ENCODE assay signal across 1 cellular context in the genomic region with DNA sequence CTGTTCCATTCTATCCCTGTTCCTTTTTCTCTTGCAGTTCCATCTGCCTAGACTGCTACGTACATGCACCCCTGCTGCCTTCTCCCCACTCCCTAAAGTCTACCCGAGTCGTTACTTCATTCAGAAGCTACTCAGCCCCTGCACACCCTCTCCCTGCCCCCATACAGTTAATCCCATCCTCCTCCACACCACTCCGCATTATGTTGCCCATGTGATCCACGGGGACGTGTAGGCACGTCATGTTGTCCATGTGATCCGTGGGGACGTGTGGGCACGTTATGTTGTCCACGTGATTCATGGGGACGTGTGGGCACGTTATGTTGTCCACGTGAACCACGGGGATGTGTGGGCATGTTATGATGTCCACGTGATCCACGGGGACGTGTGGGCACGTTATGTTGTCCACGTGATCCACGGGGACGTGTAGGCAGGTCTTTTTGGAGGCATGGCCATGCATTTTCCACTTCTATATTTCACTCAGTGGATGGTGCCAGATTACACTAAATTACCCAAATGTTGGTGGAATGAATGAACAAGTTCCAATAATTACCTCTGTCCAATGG.
A peak's percentile ranks its signal among the peaks of the same experiment; 100 is the strongest.
TF ChIP-seq lines count a peak whose summit lies in the region.

No MANE protein-coding gene starts in this region.

TF ChIP-seq in HepG2, 621 proteins besides CTCF, POLR2A, EP300 and RAD21 (continued from another document):
- TF ChIP-seq, protein P1, sequence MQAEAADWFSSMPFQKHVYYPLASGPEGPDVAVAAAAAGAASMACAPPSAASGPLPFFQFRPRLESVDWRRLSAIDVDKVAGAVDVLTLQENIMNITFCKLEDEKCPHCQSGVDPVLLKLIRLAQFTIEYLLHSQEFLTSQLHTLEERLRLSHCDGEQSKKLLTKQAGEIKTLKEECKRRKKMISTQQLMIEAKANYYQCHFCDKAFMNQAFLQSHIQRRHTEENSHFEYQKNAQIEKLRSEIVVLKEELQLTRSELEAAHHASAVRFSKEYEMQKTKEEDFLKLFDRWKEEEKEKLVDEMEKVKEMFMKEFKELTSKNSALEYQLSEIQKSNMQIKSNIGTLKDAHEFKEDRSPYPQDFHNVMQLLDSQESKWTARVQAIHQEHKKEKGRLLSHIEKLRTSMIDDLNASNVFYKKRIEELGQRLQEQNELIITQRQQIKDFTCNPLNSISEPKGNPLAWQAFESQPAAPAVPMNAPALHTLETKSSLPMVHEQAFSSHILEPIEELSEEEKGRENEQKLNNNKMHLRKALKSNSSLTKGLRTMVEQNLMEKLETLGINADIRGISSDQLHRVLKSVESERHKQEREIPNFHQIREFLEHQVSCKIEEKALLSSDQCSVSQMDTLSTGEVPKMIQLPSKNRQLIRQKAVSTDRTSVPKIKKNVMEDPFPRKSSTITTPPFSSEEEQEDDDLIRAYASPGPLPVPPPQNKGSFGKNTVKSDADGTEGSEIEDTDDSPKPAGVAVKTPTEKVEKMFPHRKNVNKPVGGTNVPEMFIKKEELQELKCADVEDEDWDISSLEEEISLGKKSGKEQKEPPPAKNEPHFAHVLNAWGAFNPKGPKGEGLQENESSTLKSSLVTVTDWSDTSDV (CRISPR knock-in tag; IDR thresholded peaks at IDR 0.05) = no peak
- TF ChIP-seq, protein P2, sequence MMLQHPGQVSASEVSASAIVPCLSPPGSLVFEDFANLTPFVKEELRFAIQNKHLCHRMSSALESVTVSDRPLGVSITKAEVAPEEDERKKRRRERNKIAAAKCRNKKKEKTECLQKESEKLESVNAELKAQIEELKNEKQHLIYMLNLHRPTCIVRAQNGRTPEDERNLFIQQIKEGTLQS (CRISPR knock-in tag; IDR thresholded peaks at IDR 0.05) = no peak
- TF ChIP-seq MAFK (conservative IDR thresholded peaks at IDR 0.05 in 1 of 2, IDR thresholded peaks at IDR 0.05 in 1 of 2; ENCODE audit: low read length in 2 of 2) (no peak), TMF1 (CRISPR knock-in tag; IDR thresholded peaks at IDR 0.05; ENCODE audit: low read depth) (no peak), ZNF256 (CRISPR knock-in tag; conservative IDR thresholded peaks at IDR 0.05) (no peak), ZBTB1 (CRISPR knock-in tag; IDR thresholded peaks at IDR 0.05; ENCODE audit: borderline replicate concordance) (no peak), RXRB (CRISPR knock-in tag; IDR thresholded peaks at IDR 0.05; ENCODE audit: borderline replicate concordance) (no peak), ZNF33A (CRISPR knock-in tag; IDR thresholded peaks at IDR 0.05; ENCODE audit: borderline replicate concordance) (no peak), PCBP1 (IDR thresholded peaks at IDR 0.05; ENCODE audit: borderline replicate concordance, low read depth, low read length) (no peak)
- TF ChIP-seq, protein P3, sequence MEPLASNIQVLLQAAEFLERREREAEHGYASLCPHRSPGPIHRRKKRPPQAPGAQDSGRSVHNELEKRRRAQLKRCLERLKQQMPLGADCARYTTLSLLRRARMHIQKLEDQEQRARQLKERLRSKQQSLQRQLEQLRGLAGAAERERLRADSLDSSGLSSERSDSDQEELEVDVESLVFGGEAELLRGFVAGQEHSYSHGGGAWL (CRISPR knock-in tag; IDR thresholded peaks at IDR 0.05) = no peak
- TF ChIP-seq, protein P4, sequence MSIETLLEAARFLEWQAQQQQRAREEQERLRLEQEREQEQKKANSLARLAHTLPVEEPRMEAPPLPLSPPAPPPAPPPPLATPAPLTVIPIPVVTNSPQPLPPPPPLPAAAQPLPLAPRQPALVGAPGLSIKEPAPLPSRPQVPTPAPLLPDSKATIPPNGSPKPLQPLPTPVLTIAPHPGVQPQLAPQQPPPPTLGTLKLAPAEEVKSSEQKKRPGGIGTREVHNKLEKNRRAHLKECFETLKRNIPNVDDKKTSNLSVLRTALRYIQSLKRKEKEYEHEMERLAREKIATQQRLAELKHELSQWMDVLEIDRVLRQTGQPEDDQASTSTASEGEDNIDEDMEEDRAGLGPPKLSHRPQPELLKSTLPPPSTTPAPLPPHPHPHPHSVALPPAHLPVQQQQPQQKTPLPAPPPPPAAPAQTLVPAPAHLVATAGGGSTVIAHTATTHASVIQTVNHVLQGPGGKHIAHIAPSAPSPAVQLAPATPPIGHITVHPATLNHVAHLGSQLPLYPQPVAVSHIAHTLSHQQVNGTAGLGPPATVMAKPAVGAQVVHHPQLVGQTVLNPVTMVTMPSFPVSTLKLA (IDR thresholded peaks at IDR 0.05) = peak; percentile 87
